In genomic region chr20:57493091-57493615, GRCh38 we compare ENCODE assay signal across 22 cellular contexts. TPM values are rescaled to one million over a fixed set of nuclear protein-coding genes. Genes with fewer than 3 reads are reported as not detected.
"Had no signal": no experiment of that assay in that cellular context is flagged by ENCODE, and none has a peak within 500 bp of the region (broad histone marks: within the 10 kb centered on the region; RNA-seq: fewer than 3 reads in every experiment).

No MANE protein-coding gene starts in this region.

- H3K27ac ChIP-seq: hepatocyte, prostate gland, right lobe of liver, testis had no signal

- DNase-seq: activated CD4-positive, alpha-beta memory T cell treated with anti-CD3 and anti-CD28 coated beads for 36 hours; activated CD8-positive, alpha-beta memory T cell treated with anti-CD3 and anti-CD28 coated beads, Interleukin-2, amount 50 U/mL, for 4 hours; activated effector memory CD4-positive, alpha-beta T cell treated with anti-CD3 and anti-CD28 coated beads, Interleukin-2, amount 50 U/mL, for 16 hours; activated T-cell treated with anti-CD3 and anti-CD28 coated beads, Interleukin-2, amount 50 U/mL, for 48 hours; caudate nucleus; mesendoderm; right lobe of liver; T-helper 1 cell; T1000; testis had no signal

- H3K4me1 ChIP-seq: prostate gland, testis had no signal

- H3K36me3 ChIP-seq: prostate gland, right lobe of liver had no signal

- H3K4me2 ChIP-seq: hepatocyte had no signal

- H2AFZ ChIP-seq: hepatocyte had no signal

- FAIRE-seq: colon, keratinocyte had no signal

- H3K9me3 Mint-ChIP-seq: activated CD4-positive, alpha-beta memory T cell treated with anti-CD3 and anti-CD28 coated beads for 36 hours; activated naive CD4-positive, alpha-beta T cell treated with anti-CD3 and anti-CD28 coated beads, Interleukin-2, amount 50 U/mL, for 24 hours; nephron; stimulated activated naive CD8-positive, alpha-beta T cell treated with anti-CD3 and anti-CD28 coated beads, Interleukin-15, Interleukin-2, amounts not matched to agents 100 ng/mL and 50 ng/mL, for 24 hours had no signal

- ATAC-seq: esophagus mucosa, right lobe of liver had no signal

- H3K4me3 ChIP-seq: hepatocyte, prostate gland, right lobe of liver, testis had no signal

- H3K9me3 ChIP-seq: prostate gland, right lobe of liver, testis had no signal

- H3K4me3 Mint-ChIP-seq: activated CD4-positive, alpha-beta memory T cell treated with anti-CD3 and anti-CD28 coated beads for 36 hours; activated naive CD4-positive, alpha-beta T cell treated with anti-CD3 and anti-CD28 coated beads, Interleukin-2, amount 50 U/mL, for 24 hours; nephron; stimulated activated naive CD8-positive, alpha-beta T cell treated with anti-CD3 and anti-CD28 coated beads, Interleukin-15, Interleukin-2, amounts not matched to agents 100 ng/mL and 50 ng/mL, for 24 hours had no signal

- H3K27me3 ChIP-seq: right lobe of liver, testis had no signal

- H3K27ac Mint-ChIP-seq: activated CD4-positive, alpha-beta memory T cell treated with anti-CD3 and anti-CD28 coated beads for 36 hours; activated naive CD4-positive, alpha-beta T cell treated with anti-CD3 and anti-CD28 coated beads, Interleukin-2, amount 50 U/mL, for 24 hours; nephron; stimulated activated naive CD8-positive, alpha-beta T cell treated with anti-CD3 and anti-CD28 coated beads, Interleukin-15, Interleukin-2, amounts not matched to agents 100 ng/mL and 50 ng/mL, for 24 hours had no signal

- H3K36me3 Mint-ChIP-seq: activated CD4-positive, alpha-beta memory T cell treated with anti-CD3 and anti-CD28 coated beads for 36 hours; activated naive CD4-positive, alpha-beta T cell treated with anti-CD3 and anti-CD28 coated beads, Interleukin-2, amount 50 U/mL, for 24 hours had no signal

- H3K27me3 Mint-ChIP-seq: activated naive CD4-positive, alpha-beta T cell treated with anti-CD3 and anti-CD28 coated beads, Interleukin-2, amount 50 U/mL, for 24 hours had no signal

- H3K79me2 ChIP-seq: hepatocyte had no signal

RNA-seq across cellular contexts. Expression of gene CTCFL, which starts 31.8 kb away (rescaled TPM):
- total RNA-seq: activated CD4-positive, alpha-beta memory T cell treated with anti-CD3 and anti-CD28 coated beads for 36 hours; esophagus mucosa; glomerular endothelial cell; hepatocyte; lower leg skin; osteoblast; ureter had no signal
- polyA plus RNA-seq: hepatocyte, keratinocyte had no signal
